Comparison of ENCODE assay signal across 24 cellular contexts in the genomic region with DNA sequence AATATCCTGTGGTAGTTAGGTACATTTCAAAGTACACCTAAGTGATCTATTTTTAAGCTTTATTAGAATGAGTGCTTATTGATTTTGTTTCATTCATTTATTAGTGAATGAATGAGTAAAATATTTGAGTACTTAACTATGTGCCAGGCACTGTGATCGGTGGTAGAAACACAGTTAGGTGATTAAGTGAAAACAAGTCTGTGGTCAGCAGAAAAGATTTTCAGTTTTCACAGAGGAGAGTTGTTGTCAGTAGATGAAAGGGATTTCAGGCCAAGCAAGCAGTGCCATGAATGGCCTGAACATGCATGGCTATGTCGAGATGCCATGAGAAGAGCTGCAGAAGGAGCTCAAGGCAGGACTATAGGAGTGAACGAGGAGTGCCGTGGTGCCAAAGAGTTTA.
"Had no signal": no experiment of that assay in that cellular context is flagged by ENCODE, and none has a peak within 500 bp of the region (broad histone marks: within the 10 kb centered on the region; RNA-seq: fewer than 3 reads in every experiment).

No MANE protein-coding gene starts in this region.

- H3K27me3 ChIP-seq: adrenal gland, Peyer's patch, SJCRH30 had no signal

- H3K9me3 ChIP-seq: adrenal gland, Peyer's patch, SJCRH30, SK-N-SH had no signal

- H3K36me3 ChIP-seq: adrenal gland, Peyer's patch had no signal

- H3K27ac Mint-ChIP-seq: activated CD8-positive, alpha-beta T cell treated with anti-CD3 and anti-CD28 coated beads for 36 hours; activated naive CD8-positive, alpha-beta T cell treated with anti-CD3 and anti-CD28 coated beads, Interleukin-2, amount 10 ng/mL, durations not matched to agents 7 days and 5 days; activated T-cell treated with anti-CD3 and anti-CD28 coated beads, Interleukin-2, amount 50 U/mL, for 72 hours; activated T-helper 2 cell treated with anti-CD3 and anti-CD28 coated beads, Interferon-gamma antibody, Interleukin-2, Interleukin-4, amounts not matched to agents 10 μg/mL and 5 μg/mL and 100 μg/mL, durations not matched to agents 14 hours and 24 hours and 36 hours had no signal

- H3K9ac ChIP-seq: SK-N-SH had no signal

- H3K9me3 Mint-ChIP-seq: activated CD8-positive, alpha-beta T cell treated with anti-CD3 and anti-CD28 coated beads for 36 hours; activated naive CD8-positive, alpha-beta T cell treated with anti-CD3 and anti-CD28 coated beads, Interleukin-2, amount 10 ng/mL, durations not matched to agents 7 days and 5 days; activated T-cell treated with anti-CD3 and anti-CD28 coated beads, Interleukin-2, amount 50 U/mL, for 72 hours; activated T-helper 2 cell treated with anti-CD3 and anti-CD28 coated beads, Interferon-gamma antibody, Interleukin-2, Interleukin-4, amounts not matched to agents 10 μg/mL and 5 μg/mL and 100 μg/mL, durations not matched to agents 14 hours and 24 hours and 36 hours had no signal

- H3K4me1 ChIP-seq: SJCRH30 had no signal

- H3K27me3 Mint-ChIP-seq: activated CD8-positive, alpha-beta T cell treated with anti-CD3 and anti-CD28 coated beads for 36 hours; activated naive CD8-positive, alpha-beta T cell treated with anti-CD3 and anti-CD28 coated beads, Interleukin-2, amount 10 ng/mL, durations not matched to agents 7 days and 5 days had no signal

- DNase-seq: activated CD4-positive, alpha-beta T cell treated with anti-CD3 and anti-CD28 coated beads for 4 hours; activated CD8-positive, alpha-beta memory T cell treated with anti-CD3 and anti-CD28 coated beads, Interleukin-2, amount 50 U/mL, for 4 hours; activated CD8-positive, alpha-beta T cell treated with anti-CD3 and anti-CD28 coated beads for 36 hours; activated gamma-delta T cell treated with Interleukin-2 at 50 U/mL for 16 hours; activated naive CD4-positive, alpha-beta T cell treated with anti-CD3 and anti-CD28 coated beads, Interleukin-2, amount 50 U/mL, for 16 hours; activated naive CD8-positive, alpha-beta T cell treated with anti-CD3 and anti-CD28 coated beads, Interleukin-2, amount 10 ng/mL, durations not matched to agents 7 days and 5 days; activated T-cell treated with anti-CD3 and anti-CD28 coated beads, Interleukin-2, amount 50 U/mL, for 72 hours; adrenal gland; anterior cingulate cortex; NCI-H1092; NCI-H1417; NCI-H2029; NCI-H2107; NCI-H2171 treated with DMSO at 0.1 percent for 48 hours; NCI-H226; NCI-H526 treated with DMSO at 0.1 percent for 48 hours; Peyer's patch; Right ventricle myocardium superior; SJCRH30; SK-N-SH; T-helper 1 cell had no signal

- H3K4me2 ChIP-seq: SK-N-SH had no signal

- H3K27ac ChIP-seq: adrenal gland, Peyer's patch, RWPE1, SJCRH30 had no signal

- H3K4me3 ChIP-seq: adrenal gland, Peyer's patch, SJCRH30 had no signal

- H3K4me3 Mint-ChIP-seq: activated CD8-positive, alpha-beta T cell treated with anti-CD3 and anti-CD28 coated beads for 36 hours; activated naive CD8-positive, alpha-beta T cell treated with anti-CD3 and anti-CD28 coated beads, Interleukin-2, amount 10 ng/mL, durations not matched to agents 7 days and 5 days; activated T-cell treated with anti-CD3 and anti-CD28 coated beads, Interleukin-2, amount 50 U/mL, for 72 hours had no signal

- H3K36me3 Mint-ChIP-seq: activated naive CD8-positive, alpha-beta T cell treated with anti-CD3 and anti-CD28 coated beads, Interleukin-2, amount 10 ng/mL, durations not matched to agents 7 days and 5 days had no signal

- ATAC-seq: activated CD4-positive, CD25-positive, alpha-beta regulatory T cell treated with anti-CD3 and anti-CD28 coated beads, Interleukin-2, amount 50 U/mL, for 24 hours; activated CD8-positive, alpha-beta T cell treated with anti-CD3 and anti-CD28 coated beads for 36 hours; activated T-cell treated with anti-CD3 and anti-CD28 coated beads, Interleukin-2, amount 50 U/mL, for 72 hours had no signal
